Comparison of ENCODE assay signal across 17 cellular contexts in genomic region chr10:55746002-55746401, GRCh38.
DNase-seq lines count a peak whose midpoint lies in the region; ATAC-seq and TF ChIP-seq lines count a peak whose summit lies in the region.
"Had no signal": no experiment of that assay in that cellular context is flagged by ENCODE, and none has a peak within 500 bp of the region (broad histone marks: within the 10 kb centered on the region; RNA-seq: fewer than 3 reads in every experiment).

No MANE protein-coding gene starts in this region.

- H3K27ac ChIP-seq in PC-3 (ENCODE audit: low read length) (no peak overlapping the region), dorsolateral prefrontal cortex (no peak overlapping the region)
- H3K27ac ChIP-seq: 22Rv1, BLaER1, Peyer's patch, SJSA1 had no signal

- POLR2A ChIA-PET in PC-3 (lab: Charles Lee; ENCODE audit: unreplicated experiment), result no interaction called here

- H3K4me3 ChIP-seq in PC-3 (ENCODE audit: low read length) (no peak overlapping the region), dorsolateral prefrontal cortex (no peak overlapping the region)
- H3K4me3 ChIP-seq: BLaER1, Peyer's patch, SJSA1 had no signal

- H3K79me2 ChIP-seq in PC-3 (ENCODE audit: low read length), result no peaks in the 10 kb centered on the region

- no peaks in the 10 kb centered on the region for H4K20me1 ChIP-seq in PC-3 (ENCODE audit: low read length)
- H4K20me1 ChIP-seq: BLaER1 had no signal

- CTCF ChIA-PET in PC-3 (lab: Charles Lee), result no interaction called here

- H2AFZ ChIP-seq in PC-3 (ENCODE audit: low read length), result no peak overlapping the region

- DNase-seq in NCI-H1105 treated with DMSO at 0.1 percent for 48 hours (lab: John Stamatoyannopoulos, UW) (peak; percentile 16), NCI-H1105 (lab: John Stamatoyannopoulos, UW) (no peak), DMS153 treated with DMSO at 0.1 percent for 48 hours (lab: John Stamatoyannopoulos, UW; ENCODE audit: unreplicated experiment) (peak; percentile 32), NCI-H2029 (lab: John Stamatoyannopoulos, UW) (peak; percentile 13), PC-3 (no peak), dorsolateral prefrontal cortex (no peak)
- no peak for DNase-seq in activated CD4-positive, alpha-beta T cell treated with anti-CD3 and anti-CD28 coated beads for 4 hours
- DNase-seq: ACHN; Caco-2; CD4-positive, alpha-beta memory T cell; NCI-H524 treated with DMSO at 0.1 percent for 48 hours; Peyer's patch had no signal

- intact Hi-C loops in PC-3 (cut with micrococcal nuclease), result no loop called here
- intact Hi-C loops in dorsolateral prefrontal cortex (cut with DNase I), result no loop called here

- no peaks in the 10 kb centered on the region for H3K4me1 ChIP-seq in PC-3 (ENCODE audit: insufficient read depth, low read length)
- H3K4me1 ChIP-seq: BLaER1, Caco-2, Peyer's patch, SJSA1 had no signal

- H3K9ac ChIP-seq in PC-3 (ENCODE audit: low read length), result no peak overlapping the region
- H3K9ac ChIP-seq: BLaER1 had no signal

- peak; percentile 27; the same call in 1 of the 2 replicates for ATAC-seq in PC-3
- ATAC-seq in GM18873 (IDR thresholded peaks at IDR 0.05; ENCODE audit: low FRiP score, unreplicated experiment), result no peak
- ATAC-seq: HCT116 had no signal

- H3K9me3 ChIP-seq in PC-3 (ENCODE audit: low read length), result no peaks in the 10 kb centered on the region
- H3K9me3 ChIP-seq: BLaER1, Caco-2, Peyer's patch, SJSA1 had no signal

- BruUV-seq in PC-3 (replicated peaks; lab: Mats Ljungman, UMichigan), result no TSS peak

- TF ChIP-seq CTCF in PC-3 (conservative IDR thresholded peaks at IDR 0.05; ENCODE audit: low read depth, low read length) (no peak), dorsolateral prefrontal cortex (IDR thresholded peaks at IDR 0.05 in 54 of 56, conservative IDR thresholded peaks at IDR 0.05 in 2 of 56; ENCODE audit: low read depth in 1 of 56, partially characterized antibody in 56 of 56) (no peak)

- H3K36me3 ChIP-seq in PC-3 (ENCODE audit: low read depth, low read length), result no peaks in the 10 kb centered on the region
- H3K36me3 ChIP-seq: BLaER1, Peyer's patch, SJSA1 had no signal

- H3K27me3 ChIP-seq in PC-3 (ENCODE audit: low read length) (no peaks in the 10 kb centered on the region), dorsolateral prefrontal cortex (no peaks in the 10 kb centered on the region)
- H3K27me3 ChIP-seq: BLaER1, Peyer's patch, SJSA1 had no signal

- no peaks in the 10 kb centered on the region for H3F3A ChIP-seq in PC-3 (ENCODE audit: low read length, unreplicated experiment)

- no peak overlapping the region for H3K4me2 ChIP-seq in PC-3 (ENCODE audit: low read length)
- H3K4me2 ChIP-seq: BLaER1 had no signal

- no peaks in the 10 kb centered on the region for H3K9me2 ChIP-seq in PC-3 (replicated peaks; ENCODE audit: low read length)

Comparison
In these comparisons a context has a peak if more than half of its experiments do, and no peak if none do; other contexts are left out.
1. DNase-seq: peak in NCI-H1105 treated with DMSO at 0.1 percent for 48 hours (single experiment), DMS153 treated with DMSO at 0.1 percent for 48 hours (single experiment) and NCI-H2029 (single experiment); none in NCI-H1105 (single experiment), PC-3 (single experiment), dorsolateral prefrontal cortex (0 of 10) and activated CD4-positive, alpha-beta T cell treated with anti-CD3 and anti-CD28 coated beads for 4 hours (0 of 2).